ENCODE assay signal across 13 cellular contexts in the genomic region with DNA sequence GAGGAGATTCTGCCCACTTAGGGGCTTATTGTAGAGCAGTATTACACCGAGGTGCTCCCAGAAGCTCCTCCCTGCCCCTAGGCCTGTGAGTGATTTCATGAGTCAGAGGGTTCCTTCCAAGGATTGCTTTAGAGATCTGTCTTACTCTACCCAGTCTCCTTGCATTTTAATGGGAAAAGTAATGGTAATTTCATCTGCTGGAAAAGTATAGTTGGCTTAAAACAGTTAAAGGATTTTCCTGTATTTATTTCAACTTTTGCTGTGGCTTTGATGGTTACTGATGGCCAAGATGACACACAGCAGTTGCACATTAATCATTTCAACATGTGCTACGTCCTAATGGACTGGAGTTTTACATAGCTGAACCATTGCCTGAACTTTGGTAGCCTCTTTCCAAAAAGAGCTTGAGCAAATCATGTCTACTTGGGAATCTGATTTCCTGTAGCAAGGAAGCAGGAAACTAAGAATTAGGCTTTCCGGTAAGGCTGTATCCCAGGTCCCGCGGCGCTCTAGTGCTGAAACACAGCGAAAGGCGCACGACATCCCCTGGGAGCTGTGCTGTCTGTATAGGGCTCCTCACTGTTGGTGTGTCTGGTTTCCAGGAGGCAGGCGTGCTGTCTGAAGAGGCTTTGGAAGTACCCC. TPM values are rescaled to one million over a fixed set of nuclear protein-coding genes. Genes with fewer than 3 reads are reported as not detected.
DNase-seq lines count a peak whose midpoint lies in the region; ATAC-seq, FAIRE-seq and TF ChIP-seq lines count a peak whose summit lies in the region.
"Had no signal": no experiment of that assay in that cellular context is flagged by ENCODE, and none has a peak within 500 bp of the region (broad histone marks: within the 10 kb centered on the region; RNA-seq: fewer than 3 reads in every experiment).

No MANE protein-coding gene starts in this region.

- intact Hi-C loops in endothelial cell of umbilical vein (cut with micrococcal nuclease), result loop anchor here (10.0 kb wide), 1 partner anchor 1052 kb away; the partner anchor contains the start of gene ARRDC4

- no peaks in the 10 kb centered on the region for H3K4me1 ChIP-seq in endothelial cell of umbilical vein (ENCODE audit: control insufficient read depth, extremely low read depth, insufficient read depth, low read length)

- CTCF ChIA-PET in endothelial cell of umbilical vein (lab: Charles Lee), result no interaction called here

- ATAC-seq in omental fat pad (ENCODE audit: low FRiP score) (peak; percentile 51), GM19023 (IDR thresholded peaks at IDR 0.05; ENCODE audit: unreplicated experiment) (no peak), GM18520 (IDR thresholded peaks at IDR 0.05; ENCODE audit: unreplicated experiment) (no peak)

- H3K4me3 ChIP-seq in endothelial cell of umbilical vein (replicated peaks in 1 of 3; ENCODE audit: insufficient read depth in 1 of 3, low read depth in 1 of 3, low read length in 3 of 3), result no peak overlapping the region

- no peak overlapping the region for H3K9ac ChIP-seq in endothelial cell of umbilical vein (replicated peaks; ENCODE audit: extremely low read depth, insufficient read depth, low read length)

- peak; percentile 26 for FAIRE-seq in endothelial cell of umbilical vein (lab: Jason Lieb, UNC)

- no peaks in the 10 kb centered on the region for H4K20me1 ChIP-seq in endothelial cell of umbilical vein (replicated peaks; ENCODE audit: control insufficient read depth, extremely low read depth, insufficient read depth, low read length)

- H3K79me2 ChIP-seq in endothelial cell of umbilical vein (ENCODE audit: control insufficient read depth, insufficient read depth, low read length), result no peaks in the 10 kb centered on the region

- H3K9me1 ChIP-seq in endothelial cell of umbilical vein (replicated peaks; ENCODE audit: control insufficient read depth, extremely low read depth, insufficient read depth, low read length), result no peaks in the 10 kb centered on the region

- POLR2A ChIA-PET in endothelial cell of umbilical vein (lab: Charles Lee), result no interaction called here

- peaks cover 7 to 9% of the 10 kb centered on the region in 2 experiments for H3K27me3 ChIP-seq in endothelial cell of umbilical vein (ENCODE audit: control insufficient read depth in 2 of 2, insufficient read depth in 2 of 2, low read length in 2 of 2)

- TF ChIP-seq CTCF in endothelial cell of umbilical vein (IDR thresholded peaks at IDR 0.05; ENCODE audit: extremely low read depth in 1 of 2, insufficient read depth in 1 of 2, low read depth in 1 of 2, low read length in 2 of 2) (no peak), omental fat pad (IDR thresholded peaks at IDR 0.05) (no peak), glutamatergic neuron (IDR thresholded peaks at IDR 0.05; ENCODE audit: partially characterized antibody, unreplicated experiment) (no peak)

- H3K4me3 Mint-ChIP-seq in glutamatergic neuron (ENCODE audit: unreplicated experiment), result no peak overlapping the region

- H3K27me3 Mint-ChIP-seq in glutamatergic neuron (ENCODE audit: unreplicated experiment), result peaks cover 3% of the 10 kb centered on the region

- no TSS peak for BruUV-seq in endothelial cell of umbilical vein (replicated peaks; lab: Mats Ljungman, UMichigan)

- no peaks in the 10 kb centered on the region for H3K36me3 Mint-ChIP-seq in glutamatergic neuron (ENCODE audit: unreplicated experiment)
- H3K36me3 Mint-ChIP-seq: activated naive CD4-positive, alpha-beta T cell treated with anti-CD3 and anti-CD28 coated beads, Interleukin-2, amount 10 ng/mL, durations not matched to agents 7 days and 5 days had no signal

- no peak overlapping the region for H3K27ac Mint-ChIP-seq in glutamatergic neuron (ENCODE audit: unreplicated experiment)
- H3K27ac Mint-ChIP-seq: activated naive CD4-positive, alpha-beta T cell treated with anti-CD3 and anti-CD28 coated beads, Interleukin-2, amount 10 ng/mL, durations not matched to agents 7 days and 5 days had no signal

- DNase-seq in DMS 273 (lab: John Stamatoyannopoulos, UW; ENCODE audit: unreplicated experiment), result peak; percentile 30
- DNase-seq in DMS 273 treated with DMSO at 0.1 percent for 48 hours (lab: John Stamatoyannopoulos, UW), result no peak
- peak; percentile 27 for DNase-seq in NCI-H460 (ENCODE audit: extremely low read depth, low read depth)
- DNase-seq in endothelial cell of umbilical vein (ENCODE audit: low read depth, low spot score), result no peak
- DNase-seq in omental fat pad (ENCODE audit: low spot score), result no peak
- no peak for DNase-seq in glutamatergic neuron
- DNase-seq: activated naive CD4-positive, alpha-beta T cell treated with anti-CD3 and anti-CD28 coated beads, Interleukin-2, amount 10 ng/mL, durations not matched to agents 7 days and 5 days; NCI-H1092 treated with DMSO at 0.1 percent for 48 hours; stimulated activated CD8-positive, alpha-beta memory T cell treated with anti-CD3 and anti-CD28 coated beads, Interleukin-4, amount 100 ng/mL, for 48 hours had no signal

- dilution Hi-C loops in endothelial cell of umbilical vein (cut with MboI; ENCODE audit: extremely low pct_ligation_motif_present, low sequenced_read_pairs), result no loop called here

- no peaks in the 10 kb centered on the region for H3K9me3 ChIP-seq in endothelial cell of umbilical vein (replicated peaks; ENCODE audit: control insufficient read depth, insufficient read depth, low read length)

- peaks cover 5% of the 10 kb centered on the region for H3K4me1 Mint-ChIP-seq in glutamatergic neuron (ENCODE audit: low read depth, unreplicated experiment)

- no peak overlapping the region for H2AFZ ChIP-seq in endothelial cell of umbilical vein (ENCODE audit: low read depth, low read length)

- peaks cover 2% of the 10 kb centered on the region for H3K9me3 Mint-ChIP-seq in glutamatergic neuron (ENCODE audit: unreplicated experiment)
- H3K9me3 Mint-ChIP-seq: activated naive CD4-positive, alpha-beta T cell treated with anti-CD3 and anti-CD28 coated beads, Interleukin-2, amount 10 ng/mL, durations not matched to agents 7 days and 5 days had no signal

- no peak for TF ChIP-seq POLR2A in endothelial cell of umbilical vein (IDR thresholded peaks at IDR 0.05; ENCODE audit: low read depth, low read length)

- no peak overlapping the region for H3K27ac ChIP-seq in endothelial cell of umbilical vein (ENCODE audit: insufficient read depth, low read depth, low read length)
- H3K27ac ChIP-seq: 22Rv1 had no signal

- H3K4me2 ChIP-seq in endothelial cell of umbilical vein (ENCODE audit: insufficient read depth, low read length), result no peak overlapping the region

- H3K36me3 ChIP-seq in endothelial cell of umbilical vein (ENCODE audit: control insufficient read depth in 2 of 2, extremely low read depth in 1 of 2, insufficient read depth in 2 of 2, low read length in 2 of 2), result no peaks in the 10 kb centered on the region

TF ChIP-seq in endothelial cell of umbilical vein, 7 proteins besides CTCF, POLR2A, EP300 and RAD21:
- TF ChIP-seq MYC (IDR thresholded peaks at IDR 0.05; ENCODE audit: low read depth, low read length) (no peak), POLR2AphosphoS5 (IDR thresholded peaks at IDR 0.05; ENCODE audit: insufficient read depth, low read depth, low read length) (no peak), GATA2 (IDR thresholded peaks at IDR 0.05; ENCODE audit: insufficient read depth, insufficient read length, low read depth, low read length) (no peak), EZH2 (IDR thresholded peaks at IDR 0.05; ENCODE audit: borderline replicate concordance, low read depth, low read length, severe bottlenecking) (no peak), JUN (IDR thresholded peaks at IDR 0.05; ENCODE audit: borderline replicate concordance, insufficient read depth, insufficient read length, low read depth) (no peak), FOS (IDR thresholded peaks at IDR 0.05; ENCODE audit: borderline replicate concordance, insufficient read depth, low read length) (no peak)
- TF ChIP-seq, protein P1, sequence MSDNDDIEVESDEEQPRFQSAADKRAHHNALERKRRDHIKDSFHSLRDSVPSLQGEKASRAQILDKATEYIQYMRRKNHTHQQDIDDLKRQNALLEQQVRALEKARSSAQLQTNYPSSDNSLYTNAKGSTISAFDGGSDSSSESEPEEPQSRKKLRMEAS (IDR thresholded peaks at IDR 0.05; ENCODE audit: insufficient read depth, insufficient read length), result no peak

RNA-seq across cellular contexts. Expression of gene PGPEP1L, which starts 9.2 kb away (rescaled TPM):
- not detected in 2 replicates for total RNA-seq in NCI-H460 (2014; rRNA removed; shearing (Covaris generic))
- not detected in 2 replicates for polyA plus RNA-seq in NCI-H460 (2014; cell fraction: nucleus; rRNA removed)
- total RNA-seq in endothelial cell of umbilical vein (not detected in 2 replicates), omental fat pad (not detected), glutamatergic neuron (ENCODE audit: unreplicated experiment) (not detected)
- not detected in 2 replicates for polyA plus RNA-seq in endothelial cell of umbilical vein
- polyA plus RNA-seq in endothelial cell of umbilical vein (2011; cell fraction: cytosol; rRNA removed), result not detected in 2 replicates
- not detected in 2 replicates for polyA plus RNA-seq in endothelial cell of umbilical vein (2011; cell fraction: nucleus; rRNA removed)
- not detected in 2 replicates for polyA plus RNA-seq in endothelial cell of umbilical vein (2012)
- polyA minus RNA-seq in endothelial cell of umbilical vein, result not detected in 2 replicates
- not detected for polyA minus RNA-seq in endothelial cell of umbilical vein (2011; cell fraction: cytosol; rRNA and poly(A)+ RNA removed)
- polyA minus RNA-seq in endothelial cell of umbilical vein (2011; cell fraction: nucleus; rRNA and poly(A)+ RNA removed), result not detected in 2 replicates
- total RNA-seq: glomerular endothelial cell had no signal

Comparison
In these comparisons a context has a peak if more than half of its experiments do, and no peak if none do; other contexts are left out.
1. DNase-seq: peak in DMS 273 (single experiment) and NCI-H460 (single experiment); none in DMS 273 treated with DMSO at 0.1 percent for 48 hours (single experiment), endothelial cell of umbilical vein (single experiment), omental fat pad (single experiment) and glutamatergic neuron (single experiment).